8 cellular contexts compared by ENCODE assay signal in the genomic region with DNA sequence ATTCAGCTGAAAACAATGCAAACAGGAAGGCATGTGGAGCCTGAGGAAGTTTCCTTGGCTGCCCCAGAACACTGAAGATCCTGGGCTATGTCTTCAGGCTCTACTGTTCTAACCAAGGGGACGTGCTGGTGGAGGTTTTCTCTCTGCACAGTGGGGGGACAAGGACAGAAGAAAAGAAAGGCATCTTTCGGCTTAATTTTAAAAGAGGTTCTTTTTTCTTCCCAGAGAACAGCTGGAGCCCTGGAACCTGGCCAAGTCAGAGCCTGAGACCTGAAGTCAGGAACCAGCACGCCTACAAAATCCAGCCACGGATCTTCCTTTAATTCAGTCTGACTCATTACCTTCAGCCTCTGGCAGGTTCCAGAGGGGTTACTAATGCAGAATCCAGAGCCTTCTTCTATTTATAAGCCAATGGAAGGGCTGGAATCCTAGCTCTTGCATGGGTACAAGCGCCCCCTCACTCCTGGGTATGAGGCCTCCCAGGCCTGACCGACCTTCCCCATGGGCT. TPM values are rescaled to one million over a fixed set of nuclear protein-coding genes. Genes with fewer than 3 reads are reported as not detected.
A peak's percentile ranks its signal among the peaks of the same experiment; 100 is the strongest.
DNase-seq lines count a peak whose midpoint lies in the region; ATAC-seq and TF ChIP-seq lines count a peak whose summit lies in the region.

No MANE protein-coding gene starts in this region.

- no peaks in the 10 kb centered on the region for H3K79me2 ChIP-seq in MM.1S (ENCODE audit: low read length)

- intact Hi-C loops in left ventricle myocardium superior (cut with micrococcal nuclease): no loop called here

- H3K4me3 ChIP-seq in MM.1S (ENCODE audit: low read length): no peak overlapping the region

- H3K4me1 Mint-ChIP-seq in T-helper 17 cell: peaks cover 10% of the 10 kb centered on the region

- no peak overlapping the region for H3K4me3 Mint-ChIP-seq in T-helper 17 cell

- no peak overlapping the region for H2AFZ ChIP-seq in MM.1S (ENCODE audit: low read length)

- no peaks in the 10 kb centered on the region for H4K20me1 ChIP-seq in MM.1S (ENCODE audit: insufficient read depth, low read length)

- H3F3A ChIP-seq in MM.1S (ENCODE audit: insufficient read depth, low read length): no peaks in the 10 kb centered on the region

- H3K36me3 Mint-ChIP-seq in T-helper 17 cell (ENCODE audit: low read depth): peaks cover 3% of the 10 kb centered on the region

- H3K9me3 ChIP-seq in T-helper 17 cell (ENCODE audit: control insufficient read depth, low read length, poor library complexity, severe bottlenecking): no peaks in the 10 kb centered on the region
- no peaks in the 10 kb centered on the region for H3K9me3 ChIP-seq in MM.1S (replicated peaks; ENCODE audit: insufficient read depth, low read length)

- no peaks in the 10 kb centered on the region for H3K27me3 Mint-ChIP-seq in T-helper 17 cell

- no peak overlapping the region for H3K4me2 ChIP-seq in MM.1S (ENCODE audit: low read depth, low read length)

- H3K36me3 ChIP-seq in MM.1S (replicated peaks; ENCODE audit: insufficient read depth, low read length): no peaks in the 10 kb centered on the region

- H3K9ac ChIP-seq in MM.1S (ENCODE audit: low read length): no peak overlapping the region

- DNase-seq in HK-2 (ENCODE audit: unreplicated experiment) (peak; percentile 66), T-helper 17 cell (no peak), left ventricle myocardium superior (peak; percentile 74), MM.1S (no peak), SIG-M5 (lab: John Stamatoyannopoulos, UW) (no peak)
- no peak for DNase-seq in central memory CD4-positive, alpha-beta T cell
- no peak for DNase-seq in activated CD4-positive, alpha-beta T cell treated with anti-CD3 and anti-CD28 coated beads, Interleukin-2, amount 50 U/mL, for 4 hours

- H3K27me3 ChIP-seq in MM.1S (replicated peaks; ENCODE audit: insufficient read depth, low read length): no peaks in the 10 kb centered on the region

- no peak for ATAC-seq in T-helper 17 cell
- ATAC-seq in left ventricle myocardium superior: no peak

- peak overlapping the region; percentile 23 for H3K27ac ChIP-seq in temporal lobe (ENCODE audit: low read depth, low read length)
- no peak overlapping the region for H3K27ac ChIP-seq in MM.1S (ENCODE audit: low read length)

- no peaks in the 10 kb centered on the region for H3K9me2 ChIP-seq in MM.1S (replicated peaks; ENCODE audit: insufficient read depth, low read length)

- H3K27ac Mint-ChIP-seq in T-helper 17 cell: peak overlapping the region; percentile 75

- no peaks in the 10 kb centered on the region for H3K4me1 ChIP-seq in MM.1S (ENCODE audit: low read length)

- no peak for TF ChIP-seq CTCF in MM.1S (IDR thresholded peaks at IDR 0.05; ENCODE audit: low read length)

RNA-seq across cellular contexts. Expression of gene CTNNBIP1, which starts 19.8 kb away (rescaled TPM):
- total RNA-seq in T-helper 17 cell: 10 to 100 TPM in 1 of 2 donors, 1 to 10 TPM in 1; 9.2 to 10.5 TPM
- total RNA-seq in left ventricle myocardium superior: 45.9 TPM
- 40.3 TPM for total RNA-seq in temporal lobe

RNA-seq across cellular contexts. Expression of gene LZIC, which starts 52.9 kb away (rescaled TPM):
- total RNA-seq in T-helper 17 cell (10 to 100 TPM; 19.6 to 19.7 TPM), left ventricle myocardium superior (38.5 TPM), temporal lobe (56.1 TPM)

RNA-seq across cellular contexts. Expression of gene NMNAT1, which starts 53.0 kb away (rescaled TPM):
- total RNA-seq in T-helper 17 cell: 1 to 10 TPM; 2.4 to 2.9 TPM
- 20.8 TPM for total RNA-seq in left ventricle myocardium superior
- 3.4 TPM for total RNA-seq in temporal lobe

Comparison
In these comparisons a context has a peak if more than half of its experiments do, and no peak if none do; other contexts are left out.
1. DNase-seq: peak in HK-2 (single experiment) and left ventricle myocardium superior (single experiment); none in T-helper 17 cell (0 of 3), central memory CD4-positive, alpha-beta T cell (single experiment), MM.1S (single experiment), activated CD4-positive, alpha-beta T cell treated with anti-CD3 and anti-CD28 coated beads, Interleukin-2, amount 50 U/mL, for 4 hours (0 of 2) and SIG-M5 (single experiment).